In genomic region chr9:127519301-127520166, GRCh38 we compare ENCODE assay signal across 9 cellular contexts.
DNase-seq lines count a peak whose midpoint lies in the region.
"Had no signal": no experiment of that assay in that cellular context is flagged by ENCODE, and none has a peak within 500 bp of the region (broad histone marks: within the 10 kb centered on the region; RNA-seq: fewer than 3 reads in every experiment).

No MANE protein-coding gene starts in this region.

- DNase-seq in H7 (peak; percentile 76), SKM-1 treated with dmso at 0.1 percent for 144 hours (lab: John Stamatoyannopoulos, UW; ENCODE audit: unreplicated experiment) (peak; percentile 71), ecto neural progenitor cell (ENCODE audit: low spot score) (peak; percentile 34), non-pigmented ciliary epithelial cell (ENCODE audit: low read depth) (peak; percentile 91), NCI-H748 (lab: John Stamatoyannopoulos, UW; ENCODE audit: unreplicated experiment) (no peak), germinal center (ENCODE audit: low spot score) (no peak), DMS79 (lab: John Stamatoyannopoulos, UW) (no peak), retina (no peak)

- peaks cover 22% of the 10 kb centered on the region for H3K36me3 ChIP-seq in H7 (replicated peaks; ENCODE audit: control insufficient read depth, insufficient read depth, low read length)

- no peaks in the 10 kb centered on the region for H3K27me3 ChIP-seq in H7 (ENCODE audit: control insufficient read depth, insufficient read depth, low read length)

- no peak overlapping the region for H3K4me3 ChIP-seq in H7 (ENCODE audit: insufficient read depth, low read depth, low read length)
- H3K4me3 ChIP-seq: SK-N-MC had no signal

Comparison
In these comparisons a context has a peak if more than half of its experiments do, and no peak if none do; other contexts are left out.
1. DNase-seq: peak in H7 (single experiment), SKM-1 treated with dmso at 0.1 percent for 144 hours (single experiment), ecto neural progenitor cell (single experiment) and non-pigmented ciliary epithelial cell (single experiment); none in NCI-H748 (single experiment), germinal center (single experiment), DMS79 (single experiment) and retina (single experiment).